In the genomic region with DNA sequence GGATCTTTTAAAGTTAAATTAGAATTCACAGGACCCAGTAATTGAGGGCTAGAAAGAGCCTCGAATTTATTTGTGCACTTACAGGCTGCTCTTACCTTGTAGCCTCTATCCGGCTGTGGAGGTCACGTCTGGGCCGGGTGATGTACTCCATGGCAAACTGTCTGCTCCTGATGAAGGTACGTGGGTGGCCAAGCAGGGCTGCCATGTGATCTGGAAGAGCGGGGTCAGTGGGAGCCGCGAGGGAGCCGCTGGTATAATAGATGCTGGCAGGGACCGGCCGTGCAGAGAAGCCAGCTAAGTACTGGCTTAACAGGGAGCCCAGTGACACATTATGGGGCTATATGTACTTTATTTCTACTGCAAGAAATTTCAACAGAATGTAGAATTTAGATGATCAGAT, we compare ENCODE assay signal across 22 cellular contexts. TPM values are rescaled to one million over a fixed set of nuclear protein-coding genes. Genes with fewer than 3 reads are reported as not detected.
DNase-seq lines count a peak whose midpoint lies in the region; ATAC-seq and TF ChIP-seq lines count a peak whose summit lies in the region.
"Had no signal": no experiment of that assay in that cellular context is flagged by ENCODE, and none has a peak within 500 bp of the region (broad histone marks: within the 10 kb centered on the region; RNA-seq: fewer than 3 reads in every experiment).

No MANE protein-coding gene starts in this region.

- peak; percentile 40 to 46 for ATAC-seq in left cardiac atrium
- ATAC-seq: activated T-cell treated with anti-CD3 and anti-CD28 coated beads, Interleukin-2, amount 50 U/mL, for 4 hours; GM12878 had no signal

- H3K4me3 ChIP-seq in neural progenitor cell: no peak overlapping the region
- H3K4me3 ChIP-seq in spleen: no peak overlapping the region
- H3K4me3 ChIP-seq: GM12878 had no signal

- peaks cover 7% of the 10 kb centered on the region for H3K27me3 Mint-ChIP-seq in neural progenitor cell (ENCODE audit: insufficient read depth, low read depth)
- H3K27me3 Mint-ChIP-seq: activated naive CD8-positive, alpha-beta T cell; dendritic cell treated with granulocyte-macrophage colony-stimulating factor and Interleukin-4, amounts not matched to agents 40 ng/mL and 50 ng/mL, for 4 days had no signal

- H3K4me2 ChIP-seq in neural progenitor cell: no peak overlapping the region

- H3K79me2 ChIP-seq in neural progenitor cell (ENCODE audit: low read depth): no peaks in the 10 kb centered on the region

- H4K20me1 ChIP-seq in neural progenitor cell (ENCODE audit: low read depth): peaks cover 7% of the 10 kb centered on the region

- H3K27me3 ChIP-seq in neural progenitor cell: no peaks in the 10 kb centered on the region
- no peaks in the 10 kb centered on the region for H3K27me3 ChIP-seq in spleen (replicated peaks in 1 of 7)

- peaks cover 22% of the 10 kb centered on the region for H3K36me3 Mint-ChIP-seq in neural progenitor cell

- intact Hi-C loops in left cardiac atrium (cut with DNase I) (loop anchor here in 1 of 2 donors (5.0 kb wide), 2 partner anchors 33 to 62 kb away; no protein-coding TSS in a partner anchor), spleen (cut with DNase I; ENCODE audit: low total_unique reads) (no loop called here)

- H3K27ac Mint-ChIP-seq in neural progenitor cell: peak overlapping the region; percentile 83
- H3K27ac Mint-ChIP-seq: activated naive CD8-positive, alpha-beta T cell; dendritic cell treated with granulocyte-macrophage colony-stimulating factor and Interleukin-4, amounts not matched to agents 40 ng/mL and 50 ng/mL, for 4 days had no signal

- H3K4me1 Mint-ChIP-seq in neural progenitor cell: peaks cover 18% of the 10 kb centered on the region

- no peak for TF ChIP-seq POLR2A in spleen (IDR thresholded peaks at IDR 0.05)

- peaks cover 14% of the 10 kb centered on the region for H3F3A ChIP-seq in neural progenitor cell (ENCODE audit: low read depth)

- H3K9me3 Mint-ChIP-seq in neural progenitor cell: no peaks in the 10 kb centered on the region
- H3K9me3 Mint-ChIP-seq: activated T-cell treated with anti-CD3 and anti-CD28 coated beads, Interleukin-2, amount 50 U/mL, for 4 hours; dendritic cell treated with granulocyte-macrophage colony-stimulating factor and Interleukin-4, amounts not matched to agents 40 ng/mL and 50 ng/mL, for 4 days had no signal

- H3K36me3 ChIP-seq in neural progenitor cell (no peaks in the 10 kb centered on the region), spleen (peaks cover 0 to 92% (median 42%) of the 10 kb centered on the region in 6 donors)

- WGBS in spleen, 5 donors: 92 to 96% (median 94%) methylated on average over 11 of the region's 11 CpGs

- peaks cover 10% of the 10 kb centered on the region for H3K4me1 ChIP-seq in neural progenitor cell
- H3K4me1 ChIP-seq in spleen: peaks cover 3 to 22% (median 13%) of the 10 kb centered on the region in 6 donors

- H3K27ac ChIP-seq in neural progenitor cell (no peak overlapping the region), spleen (no peak overlapping the region)
- H3K27ac ChIP-seq: epithelial cell of prostate had no signal

- DNase-seq in activated effector memory CD4-positive, alpha-beta T cell treated with anti-CD3 and anti-CD28 coated beads, Interleukin-2, amount 50 U/mL, for 16 hours: peak; percentile 36
- DNase-seq in activated effector memory CD4-positive, alpha-beta T cell treated with Interleukin-2 at 50 U/mL for 16 hours: no peak
- peak; percentile 37 for DNase-seq in left cardiac atrium
- DNase-seq in neural progenitor cell (ENCODE audit: low spot score): no peak
- no peak for DNase-seq in activated CD4-positive, alpha-beta T cell treated with anti-CD3 and anti-CD28 coated beads, Interleukin-2, amount 50 U/mL, for 1 hour
- no peak for DNase-seq in spleen
- DNase-seq in GM19240 (ENCODE audit: insufficient read length, low spot score): no peak
- no peak for DNase-seq in H4 (ENCODE audit: low spot score)
- DNase-seq: activated CD4-positive, alpha-beta T cell treated with anti-CD3 and anti-CD28 coated beads, Interleukin-2, amount 50 U/mL, for 4 hours; activated T-cell treated with anti-CD3 and anti-CD28 coated beads, Interleukin-2, amount 50 U/mL, for 4 hours; foreskin fibroblast; Kasumi-1; left colon; NCI-H1105; NCI-H526 treated with DMSO at 0.1 percent for 48 hours; OCI-M1; stimulated activated CD4-positive, alpha-beta T cell treated with anti-CD3 and anti-CD28 coated beads, Interleukin-1b, Interleukin-23, amount 100 ng/mL, for 48 hours; stimulated activated naive CD4-positive, alpha-beta T cell treated with Interleukin-2 at 50 U/mL for 16 hours had no signal

- H3K9me3 ChIP-seq in neural progenitor cell (ENCODE audit: low read depth) (no peaks in the 10 kb centered on the region), spleen (no peaks in the 10 kb centered on the region)

- no peak overlapping the region for H3K9ac ChIP-seq in neural progenitor cell

- H3K4me3 Mint-ChIP-seq in neural progenitor cell: peak overlapping the region; percentile 21
- H3K4me3 Mint-ChIP-seq: activated naive CD8-positive, alpha-beta T cell; activated T-cell treated with anti-CD3 and anti-CD28 coated beads, Interleukin-2, amount 50 U/mL, for 4 hours; dendritic cell treated with granulocyte-macrophage colony-stimulating factor and Interleukin-4, amounts not matched to agents 40 ng/mL and 50 ng/mL, for 4 days had no signal

- TF ChIP-seq CTCF in neural progenitor cell (IDR thresholded peaks at IDR 0.05) (no peak), spleen (IDR thresholded peaks at IDR 0.05 in 8 of 11, conservative IDR thresholded peaks at IDR 0.05 in 3 of 11) (no peak)

- H2AFZ ChIP-seq in neural progenitor cell (replicated peaks): no peak overlapping the region

RNA-seq across cellular contexts. Expression of a gene that starts 59.2 kb away (rescaled TPM):
- total RNA-seq in left cardiac atrium (100 to 1,000 TPM; 102 to 128 TPM), neural progenitor cell (ENCODE audit: low replicate concordance) (19.0 and 29.3 TPM in 2 replicates), spleen (100 to 1,000 TPM in 1 of 7 donors, 10 to 100 TPM in 6; 36.5 to 106 (median 55.8) TPM)
- polyA plus RNA-seq in spleen: 10 to 100 TPM; 31.8 to 56.0 (median 48.4) TPM
- total RNA-seq in H4 (2014; rRNA removed; shearing (Covaris generic)): 39.1 and 46.7 TPM in 2 replicates

Comparison
In these comparisons a context has a peak if more than half of its experiments do, and no peak if none do; other contexts are left out.
1. DNase-seq: peak in activated effector memory CD4-positive, alpha-beta T cell treated with anti-CD3 and anti-CD28 coated beads, Interleukin-2, amount 50 U/mL, for 16 hours (single experiment) and left cardiac atrium (single experiment); none in activated effector memory CD4-positive, alpha-beta T cell treated with Interleukin-2 at 50 U/mL for 16 hours (single experiment), neural progenitor cell (single experiment), activated CD4-positive, alpha-beta T cell treated with anti-CD3 and anti-CD28 coated beads, Interleukin-2, amount 50 U/mL, for 1 hour (single experiment), spleen (single experiment), GM19240 (single experiment) and H4 (single experiment).